Comparison of ENCODE assay signal across 22 cellular contexts in the genomic region with DNA sequence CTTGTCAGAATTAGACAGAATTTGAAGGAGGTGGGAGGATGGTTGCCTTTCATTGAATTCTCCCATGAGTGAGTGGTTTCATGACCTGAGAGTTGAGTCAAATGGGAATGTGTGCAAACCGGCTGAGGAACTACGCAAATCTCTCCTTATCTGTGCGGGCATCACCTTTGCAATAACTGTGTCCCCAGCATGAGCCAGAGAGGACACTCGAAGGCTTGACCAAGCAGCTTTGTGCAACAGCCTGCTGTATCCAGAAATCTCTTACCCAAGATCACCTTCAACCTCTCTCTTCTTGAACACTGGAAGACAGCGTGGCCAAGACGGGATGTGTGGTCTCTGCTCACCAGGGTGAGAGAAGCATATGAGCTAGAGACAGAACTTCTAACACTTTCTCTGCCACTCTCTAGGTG.
A peak's percentile ranks its signal among the peaks of the same experiment; 100 is the strongest.
DNase-seq lines count a peak whose midpoint lies in the region; ATAC-seq, FAIRE-seq and TF ChIP-seq lines count a peak whose summit lies in the region.
"Had no signal": no experiment of that assay in that cellular context is flagged by ENCODE, and none has a peak within 500 bp of the region (broad histone marks: within the 10 kb centered on the region; RNA-seq: fewer than 3 reads in every experiment).

No MANE protein-coding gene starts in this region.

- intact Hi-C loops in activated CD4-positive, alpha-beta T cell treated with anti-CD3 and anti-CD28 coated beads for 36 hours (cut with DNase I, micrococcal nuclease): loop anchor here (1.0 to 2.0 kb wide), 4 partner anchors 16 to 107 kb away; no protein-coding TSS in a partner anchor
- intact Hi-C loops in activated CD4-positive, alpha-beta memory T cell treated with anti-CD3 and anti-CD28 coated beads for 36 hours (cut with micrococcal nuclease): loop anchor here (1.0 kb wide), 2 partner anchors 16 to 187 kb away; no protein-coding TSS in a partner anchor
- intact Hi-C loops in lower leg skin (cut with DNase I; ENCODE audit: low total_unique reads): no loop called here

- H3K27me3 Mint-ChIP-seq in activated CD4-positive, alpha-beta T cell treated with anti-CD3 and anti-CD28 coated beads for 36 hours: no peaks in the 10 kb centered on the region
- no peaks in the 10 kb centered on the region for H3K27me3 Mint-ChIP-seq in activated CD4-positive, alpha-beta memory T cell treated with anti-CD3 and anti-CD28 coated beads for 36 hours
- peaks cover 0 to 6% (median 1%) of the 10 kb centered on the region in 3 donors for H3K27me3 Mint-ChIP-seq in immature natural killer cell (ENCODE audit: low read depth in 3 of 3)

- CTCF ChIA-PET in activated CD4-positive, alpha-beta T cell treated with anti-CD3 and anti-CD28 coated beads for 36 hours (lab: Charles Lee): interaction anchor here (0.9 to 1.4 kb wide), 5 partner anchors 20 to 102 kb away, joined by 3 to 5 read pairs (median 4); no protein-coding TSS in a partner anchor
- CTCF ChIA-PET in activated CD4-positive, alpha-beta memory T cell treated with anti-CD3 and anti-CD28 coated beads for 36 hours (lab: Charles Lee): interaction anchor here (1.0 to 8.2 kb wide), 8 partner anchors 15 to 208 kb away, joined by 4 to 159 read pairs (median 8); a partner anchor contains a TSS

- H3K4me3 ChIP-seq in lower leg skin (ENCODE audit: low read depth, poor library complexity, severe bottlenecking): no peak overlapping the region
- H3K4me3 ChIP-seq: cardiac muscle cell, GM23338 had no signal

- H3K36me3 Mint-ChIP-seq in activated CD4-positive, alpha-beta T cell treated with anti-CD3 and anti-CD28 coated beads for 36 hours (ENCODE audit: low read depth): peaks cover 6% of the 10 kb centered on the region
- no peaks in the 10 kb centered on the region for H3K36me3 Mint-ChIP-seq in activated CD4-positive, alpha-beta memory T cell treated with anti-CD3 and anti-CD28 coated beads for 36 hours
- no peaks in the 10 kb centered on the region for H3K36me3 Mint-ChIP-seq in immature natural killer cell
- H3K36me3 Mint-ChIP-seq: type B pancreatic cell had no signal

- no peak for TF ChIP-seq CTCF in lower leg skin (IDR thresholded peaks at IDR 0.05)

- WGBS in lower leg skin, 2 donors: 82 to 83% methylated on average over 6 of the region's 6 CpGs

- peak; percentile 3 for ATAC-seq in activated CD4-positive, alpha-beta T cell treated with anti-CD3 and anti-CD28 coated beads for 36 hours
- ATAC-seq: activated CD4-positive, CD25-positive, alpha-beta regulatory T cell treated with anti-CD3 and anti-CD28 coated beads, Interleukin-2, amount 50 U/mL, for 24 hours; GM23338; sciatic nerve had no signal

- no peaks in the 10 kb centered on the region for H3K9me3 Mint-ChIP-seq in activated CD4-positive, alpha-beta T cell treated with anti-CD3 and anti-CD28 coated beads for 36 hours (ENCODE audit: low read depth)
- H3K9me3 Mint-ChIP-seq in activated CD4-positive, alpha-beta memory T cell treated with anti-CD3 and anti-CD28 coated beads for 36 hours: no peaks in the 10 kb centered on the region
- H3K9me3 Mint-ChIP-seq in immature natural killer cell: no peaks in the 10 kb centered on the region
- H3K9me3 Mint-ChIP-seq: GM23338, type B pancreatic cell had no signal

- POLR2A ChIA-PET in activated CD4-positive, alpha-beta T cell treated with anti-CD3 and anti-CD28 coated beads for 36 hours (lab: Charles Lee): interaction anchor here (0.7 to 1.2 kb wide), 4 partner anchors 17 to 156 kb away, joined by 3 to 4 read pairs (median 4); no protein-coding TSS in a partner anchor
- POLR2A ChIA-PET in activated CD4-positive, alpha-beta memory T cell treated with anti-CD3 and anti-CD28 coated beads for 36 hours (lab: Charles Lee): interaction anchor here (0.9 to 2.7 kb wide), 11 partner anchors 16 to 138 kb away, joined by 3 to 19 read pairs (median 7); a partner anchor contains a TSS

- TF ChIP-seq POLR2A in GM12891 (IDR thresholded peaks at IDR 0.05; ENCODE audit: low read depth, low read length) (no peak), lower leg skin (IDR thresholded peaks at IDR 0.05) (no peak)

- FAIRE-seq in GM12891 (lab: Jason Lieb, UNC): peak; percentile 56

- peaks cover 97% of the 10 kb centered on the region for H3K4me1 Mint-ChIP-seq in activated CD4-positive, alpha-beta T cell treated with anti-CD3 and anti-CD28 coated beads for 36 hours
- H3K4me1 Mint-ChIP-seq in activated CD4-positive, alpha-beta memory T cell treated with anti-CD3 and anti-CD28 coated beads for 36 hours (ENCODE audit: low read depth): peaks cover 84% of the 10 kb centered on the region
- H3K4me1 Mint-ChIP-seq in immature natural killer cell: peaks cover 65% of the 10 kb centered on the region in 2 donors
- H3K4me1 Mint-ChIP-seq: GM23338 had no signal

- peak overlapping the region; percentile 94 for H3K27ac Mint-ChIP-seq in activated CD4-positive, alpha-beta T cell treated with anti-CD3 and anti-CD28 coated beads for 36 hours
- H3K27ac Mint-ChIP-seq in activated CD4-positive, alpha-beta memory T cell treated with anti-CD3 and anti-CD28 coated beads for 36 hours: peak overlapping the region; percentile 71
- H3K27ac Mint-ChIP-seq in immature natural killer cell: peak overlapping the region in 5 of 6 donors; percentile 1 to 78 (median 46)
- H3K27ac Mint-ChIP-seq: GM23338, type B pancreatic cell had no signal

- peak; percentile 44 for DNase-seq in activated CD4-positive, alpha-beta T cell treated with anti-CD3 and anti-CD28 coated beads for 36 hours
- no peak for DNase-seq in activated CD4-positive, alpha-beta T cell treated with anti-CD3 and anti-CD28 coated beads for 1 hour
- DNase-seq in GM12891 (ENCODE audit: insufficient read length, low spot score) (no peak), immature natural killer cell (peak in 2 of 3 donors; percentile 30 to 32), NCI-H526 (lab: John Stamatoyannopoulos, UW) (no peak), iPS-NIHi11 (ENCODE audit: low spot score) (no peak), lower leg skin (ENCODE audit: low spot score in 2 of 2) (no peak)
- peak; percentile 65 for DNase-seq in activated CD4-positive, alpha-beta memory T cell treated with anti-CD3 and anti-CD28 coated beads for 36 hours
- DNase-seq: 8988T; effector CD8-positive, alpha-beta T cell; hippocampal formation; midbrain; MM.1S; NCI-H2081; NCI-H82; RPMI8226; stimulated activated CD4-positive, alpha-beta T cell treated with anti-CD3 and anti-CD28 coated beads, Interleukin-4, amount 100 ng/mL, for 1 hour had no signal

- peak overlapping the region; percentile 34 for H3K4me3 Mint-ChIP-seq in activated CD4-positive, alpha-beta T cell treated with anti-CD3 and anti-CD28 coated beads for 36 hours
- H3K4me3 Mint-ChIP-seq in activated CD4-positive, alpha-beta memory T cell treated with anti-CD3 and anti-CD28 coated beads for 36 hours: peak overlapping the region; percentile 39
- peak overlapping the region in 2 of 5 donors; percentile 40 to 64 for H3K4me3 Mint-ChIP-seq in immature natural killer cell
- H3K4me3 Mint-ChIP-seq: GM23338, type B pancreatic cell had no signal

TF ChIP-seq in GM12891, 5 proteins besides CTCF, POLR2A, EP300 and RAD21:
- TF ChIP-seq POU2F2 (IDR thresholded peaks at IDR 0.05; ENCODE audit: low read depth, low read length): no peak

Comparison
In these comparisons a context has a peak if more than half of its experiments do, and no peak if none do; other contexts are left out.
1. DNase-seq: peak in activated CD4-positive, alpha-beta T cell treated with anti-CD3 and anti-CD28 coated beads for 36 hours (single experiment), activated CD4-positive, alpha-beta memory T cell treated with anti-CD3 and anti-CD28 coated beads for 36 hours (single experiment) and immature natural killer cell (2 of 3); none in activated CD4-positive, alpha-beta T cell treated with anti-CD3 and anti-CD28 coated beads for 1 hour (single experiment), GM12891 (single experiment), NCI-H526 (0 of 2), iPS-NIHi11 (single experiment) and lower leg skin (0 of 2).
2. Peak in every context shown above with its lines, with median percentiles within 50 percentile points of each other: H3K27ac Mint-ChIP-seq.